In the genomic region with DNA sequence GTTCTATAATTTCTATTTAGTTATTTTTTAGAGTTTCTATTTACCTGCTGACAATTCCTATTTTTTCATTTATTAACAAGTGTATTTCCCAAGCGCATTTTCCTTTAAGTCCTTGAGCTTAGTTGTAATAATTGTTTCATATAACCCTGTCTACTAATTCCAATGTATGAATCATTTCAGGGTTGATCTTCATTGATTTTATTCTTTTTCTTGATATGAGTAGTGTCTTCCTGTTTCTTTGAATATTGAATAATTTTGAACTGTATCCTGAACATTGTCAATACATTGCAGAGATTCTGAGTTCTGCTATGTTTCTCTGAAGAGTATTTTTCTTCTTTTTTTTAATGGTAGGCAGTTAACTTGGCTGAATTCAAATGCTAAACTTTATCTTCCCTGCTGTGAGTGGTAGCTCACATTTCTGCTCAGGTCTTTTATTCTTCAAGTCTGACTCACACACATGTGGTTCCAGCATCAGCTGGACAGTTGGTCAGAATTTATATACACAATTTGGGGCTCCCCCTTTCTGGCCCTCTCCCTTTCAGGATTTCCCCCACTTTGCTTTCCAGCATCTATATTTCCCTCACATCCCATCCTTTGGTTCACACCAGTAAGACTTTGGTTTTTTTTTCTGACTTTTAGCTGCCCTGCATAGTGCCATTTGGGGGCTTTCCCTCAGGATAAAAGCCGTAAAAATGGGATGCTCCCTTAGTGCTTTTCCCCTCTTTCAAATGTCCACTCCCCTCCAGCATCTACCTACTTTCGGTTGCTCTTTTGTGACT, we compare ENCODE assay signal across 1 cellular context.
TF ChIP-seq lines count a peak whose summit lies in the region.

No MANE protein-coding gene starts in this region.

TF ChIP-seq in HepG2, 621 proteins besides CTCF, POLR2A, EP300 and RAD21:
- TF ChIP-seq REXO4 (CRISPR knock-in tag; IDR thresholded peaks at IDR 0.05; ENCODE audit: borderline replicate concordance) = no peak
- TF ChIP-seq NCOR1 (IDR thresholded peaks at IDR 0.05; ENCODE audit: borderline replicate concordance, low read length) = no peak
- TF ChIP-seq, protein P1, sequence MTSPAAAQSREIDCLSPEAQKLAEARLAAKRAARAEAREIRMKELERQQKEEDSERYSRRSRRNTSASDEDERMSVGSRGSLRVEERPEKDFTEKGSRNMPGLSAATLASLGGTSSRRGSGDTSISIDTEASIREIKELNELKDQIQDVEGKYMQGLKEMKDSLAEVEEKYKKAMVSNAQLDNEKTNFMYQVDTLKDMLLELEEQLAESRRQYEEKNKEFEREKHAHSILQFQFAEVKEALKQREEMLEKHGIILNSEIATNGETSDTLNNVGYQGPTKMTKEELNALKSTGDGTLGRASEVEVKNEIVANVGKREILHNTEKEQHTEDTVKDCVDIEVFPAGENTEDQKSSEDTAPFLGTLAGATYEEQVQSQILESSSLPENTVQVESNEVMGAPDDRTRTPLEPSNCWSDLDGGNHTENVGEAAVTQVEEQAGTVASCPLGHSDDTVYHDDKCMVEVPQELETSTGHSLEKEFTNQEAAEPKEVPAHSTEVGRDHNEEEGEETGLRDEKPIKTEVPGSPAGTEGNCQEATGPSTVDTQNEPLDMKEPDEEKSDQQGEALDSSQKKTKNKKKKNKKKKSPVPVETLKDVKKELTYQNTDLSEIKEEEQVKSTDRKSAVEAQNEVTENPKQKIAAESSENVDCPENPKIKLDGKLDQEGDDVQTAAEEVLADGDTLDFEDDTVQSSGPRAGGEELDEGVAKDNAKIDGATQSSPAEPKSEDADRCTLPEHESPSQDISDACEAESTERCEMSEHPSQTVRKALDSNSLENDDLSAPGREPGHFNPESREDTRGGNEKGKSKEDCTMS (CRISPR knock-in tag; conservative IDR thresholded peaks at IDR 0.05) = no peak
- TF ChIP-seq ZNF143 (CRISPR knock-in tag; IDR thresholded peaks at IDR 0.05) = no peak
- no peak for TF ChIP-seq ARID2 (CRISPR knock-in tag; IDR thresholded peaks at IDR 0.05; ENCODE audit: borderline replicate concordance)
- TF ChIP-seq, protein P2, sequence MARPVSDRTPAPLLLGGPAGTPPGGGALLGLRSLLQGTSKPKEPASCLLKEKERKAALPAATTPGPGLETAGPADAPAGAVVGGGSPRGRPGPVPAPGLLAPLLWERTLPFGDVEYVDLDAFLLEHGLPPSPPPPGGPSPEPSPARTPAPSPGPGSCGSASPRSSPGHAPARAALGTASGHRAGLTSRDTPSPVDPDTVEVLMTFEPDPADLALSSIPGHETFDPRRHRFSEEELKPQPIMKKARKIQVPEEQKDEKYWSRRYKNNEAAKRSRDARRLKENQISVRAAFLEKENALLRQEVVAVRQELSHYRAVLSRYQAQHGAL (CRISPR knock-in tag; IDR thresholded peaks at IDR 0.05; ENCODE audit: not compliant biosample characterization) = no peak
- TF ChIP-seq, protein P3, sequence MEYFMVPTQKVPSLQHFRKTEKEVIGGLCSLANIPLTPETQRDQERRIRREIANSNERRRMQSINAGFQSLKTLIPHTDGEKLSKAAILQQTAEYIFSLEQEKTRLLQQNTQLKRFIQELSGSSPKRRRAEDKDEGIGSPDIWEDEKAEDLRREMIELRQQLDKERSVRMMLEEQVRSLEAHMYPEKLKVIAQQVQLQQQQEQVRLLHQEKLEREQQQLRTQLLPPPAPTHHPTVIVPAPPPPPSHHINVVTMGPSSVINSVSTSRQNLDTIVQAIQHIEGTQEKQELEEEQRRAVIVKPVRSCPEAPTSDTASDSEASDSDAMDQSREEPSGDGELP (IDR thresholded peaks at IDR 0.05; ENCODE audit: borderline replicate concordance, low read depth) = no peak
- no peak for TF ChIP-seq ZNF629 (CRISPR knock-in tag; conservative IDR thresholded peaks at IDR 0.05)
- TF ChIP-seq PRMT3 (CRISPR knock-in tag; IDR thresholded peaks at IDR 0.05; ENCODE audit: borderline replicate concordance, low read depth) = no peak
- no peak for TF ChIP-seq GABPB1 (CRISPR knock-in tag; IDR thresholded peaks at IDR 0.05)
- TF ChIP-seq, protein P4, sequence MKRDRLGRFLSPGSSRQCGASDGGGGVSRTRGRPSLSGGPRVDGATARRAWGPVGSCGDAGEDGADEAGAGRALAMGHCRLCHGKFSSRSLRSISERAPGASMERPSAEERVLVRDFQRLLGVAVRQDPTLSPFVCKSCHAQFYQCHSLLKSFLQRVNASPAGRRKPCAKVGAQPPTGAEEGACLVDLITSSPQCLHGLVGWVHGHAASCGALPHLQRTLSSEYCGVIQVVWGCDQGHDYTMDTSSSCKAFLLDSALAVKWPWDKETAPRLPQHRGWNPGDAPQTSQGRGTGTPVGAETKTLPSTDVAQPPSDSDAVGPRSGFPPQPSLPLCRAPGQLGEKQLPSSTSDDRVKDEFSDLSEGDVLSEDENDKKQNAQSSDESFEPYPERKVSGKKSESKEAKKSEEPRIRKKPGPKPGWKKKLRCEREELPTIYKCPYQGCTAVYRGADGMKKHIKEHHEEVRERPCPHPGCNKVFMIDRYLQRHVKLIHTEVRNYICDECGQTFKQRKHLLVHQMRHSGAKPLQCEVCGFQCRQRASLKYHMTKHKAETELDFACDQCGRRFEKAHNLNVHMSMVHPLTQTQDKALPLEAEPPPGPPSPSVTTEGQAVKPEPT (CRISPR knock-in tag; IDR thresholded peaks at IDR 0.05; ENCODE audit: low read depth) = no peak
- TF ChIP-seq MLLT10 (CRISPR knock-in tag; IDR thresholded peaks at IDR 0.05) = no peak
- TF ChIP-seq JUNB (CRISPR knock-in tag; IDR thresholded peaks at IDR 0.05; ENCODE audit: borderline replicate concordance) = no peak
- no peak for TF ChIP-seq ZNF782 (CRISPR knock-in tag; IDR thresholded peaks at IDR 0.05; ENCODE audit: borderline replicate concordance)
- no peak for TF ChIP-seq ZNF556 (CRISPR knock-in tag; IDR thresholded peaks at IDR 0.05; ENCODE audit: borderline replicate concordance)
- no peak for TF ChIP-seq ATF7-NPFF (CRISPR knock-in tag; IDR thresholded peaks at IDR 0.05; ENCODE audit: low read depth)
